In genomic region chr14:47264842-47265241, GRCh38 we compare ENCODE assay signal across 6 cellular contexts.
"Had no signal": no experiment of that assay in that cellular context is flagged by ENCODE, and none has a peak within 500 bp of the region (broad histone marks: within the 10 kb centered on the region; RNA-seq: fewer than 3 reads in every experiment).

No MANE protein-coding gene starts in this region.

- ATAC-seq: K562 had no signal

- H3K4me3 ChIP-seq: K562 had no signal

- DNase-seq: IMR-90, KBM-7, KG1 had no signal

- FAIRE-seq: HTR-8/SVneo, K562 had no signal

- H3K27ac ChIP-seq: HL-60 had no signal
